2 cellular contexts compared by ENCODE assay signal in genomic region chr14:100850841-100851585, GRCh38.
TF ChIP-seq lines count a peak whose summit lies in the region.

No MANE protein-coding gene starts in this region.

TF ChIP-seq in HEK293T, 16 proteins besides CTCF, POLR2A, EP300 and RAD21:
- TF ChIP-seq FOXK2 (IDR thresholded peaks at IDR 0.05), result no peak
- TF ChIP-seq TARDBP (IDR thresholded peaks at IDR 0.05), result no peak
- no peak for TF ChIP-seq HDGF (IDR thresholded peaks at IDR 0.05; ENCODE audit: borderline replicate concordance)
- TF ChIP-seq CTBP1 (IDR thresholded peaks at IDR 0.05; ENCODE audit: borderline replicate concordance), result no peak
- TF ChIP-seq ELF4 (IDR thresholded peaks at IDR 0.05), result no peak
- no peak for TF ChIP-seq PKNOX1 (IDR thresholded peaks at IDR 0.05)
- TF ChIP-seq SUZ12 (IDR thresholded peaks at IDR 0.05), result no peak
TF ChIP-seq in HEK293T: peak in this region for 0.

TF ChIP-seq in H1, 55 proteins besides CTCF, POLR2A, EP300 and RAD21:
- TF ChIP-seq KDM1A (IDR thresholded peaks at IDR 0.05; ENCODE audit: borderline replicate concordance, low read length) (no peak), SUZ12 (IDR thresholded peaks at IDR 0.05; ENCODE audit: low read length) (no peak), GABPA (IDR thresholded peaks at IDR 0.05; ENCODE audit: borderline replicate concordance, insufficient read depth, low read length) (no peak), BACH1 (IDR thresholded peaks at IDR 0.05; ENCODE audit: low read length) (no peak), MAX (IDR thresholded peaks at IDR 0.05) (0 out of 2 replicates have a peak, but pooled peaks have one; percentile 41), CBX5 (IDR thresholded peaks at IDR 0.05; ENCODE audit: low read depth, low read length) (no peak)
